Comparison of ENCODE assay signal across 26 cellular contexts in the genomic region with DNA sequence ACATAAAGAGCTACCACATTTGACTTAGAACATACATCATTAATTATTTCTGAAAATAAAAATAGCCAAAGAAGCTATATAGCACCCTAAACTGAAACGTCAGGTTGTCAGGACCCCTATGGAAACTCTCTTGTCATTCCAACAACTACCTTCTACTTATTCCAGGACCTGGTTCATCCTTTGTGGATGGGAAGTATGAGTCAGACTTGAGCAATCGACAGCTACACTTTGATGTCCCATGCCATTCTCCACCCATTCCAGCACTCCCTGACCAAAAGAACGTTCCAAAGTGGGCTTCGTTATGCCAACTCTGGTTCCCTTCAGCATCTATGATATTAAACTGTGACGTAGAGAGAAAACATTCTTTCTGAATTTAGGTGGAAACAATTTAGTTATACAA.
"Had no signal": no experiment of that assay in that cellular context is flagged by ENCODE, and none has a peak within 500 bp of the region (broad histone marks: within the 10 kb centered on the region; RNA-seq: fewer than 3 reads in every experiment).

No MANE protein-coding gene starts in this region.

- H3K4me1 Mint-ChIP-seq: naive B cell; stimulated activated naive CD8-positive, alpha-beta T cell treated with anti-CD3 and anti-CD28 coated beads, Interleukin-15, amount 100 ng/mL, for 72 hours had no signal

- H3K27me3 Mint-ChIP-seq: natural killer cell treated with Interleukin-12 subunit alpha and Interleukin-12 subunit beta and Interleukin-15 and Interleukin-18, amount 100 ng/mL, for 72 hours; progenitor cell of endocrine pancreas; stimulated activated naive CD8-positive, alpha-beta T cell treated with anti-CD3 and anti-CD28 coated beads, Interleukin-15, amount 100 ng/mL, for 72 hours had no signal

- H3K36me3 Mint-ChIP-seq: mesothelial cell of epicardium; naive B cell; natural killer cell treated with Interleukin-12 subunit alpha and Interleukin-12 subunit beta and Interleukin-15 and Interleukin-18, amount 100 ng/mL, for 72 hours had no signal

- H3K4me3 ChIP-seq: dorsolateral prefrontal cortex, gastrocnemius medialis, heart left ventricle, hepatocyte, left lung, mucosa of descending colon, smooth muscle cell, suprapubic skin, transverse colon, upper lobe of right lung, vagina had no signal

- H3K4me3 Mint-ChIP-seq: mesothelial cell of epicardium; naive B cell; natural killer cell treated with Interleukin-12 subunit alpha and Interleukin-12 subunit beta and Interleukin-15 and Interleukin-18, amount 100 ng/mL, for 72 hours; neural crest cell; stimulated activated naive CD8-positive, alpha-beta T cell treated with anti-CD3 and anti-CD28 coated beads, Interleukin-15, amount 100 ng/mL, for 72 hours had no signal

- H3K27ac Mint-ChIP-seq: mesothelial cell of epicardium; naive B cell; natural killer cell treated with Interleukin-12 subunit alpha and Interleukin-12 subunit beta and Interleukin-15 and Interleukin-18, amount 100 ng/mL, for 72 hours; progenitor cell of endocrine pancreas; stimulated activated naive CD8-positive, alpha-beta T cell treated with anti-CD3 and anti-CD28 coated beads, Interleukin-15, amount 100 ng/mL, for 72 hours had no signal

- DNase-seq: dorsolateral prefrontal cortex; effector CD4-positive, alpha-beta T cell; gastrocnemius medialis; heart left ventricle; kidney; left cardiac atrium; left lung; mesenchymal stem cell; mucosa of descending colon; naive B cell; stimulated activated CD4-positive, alpha-beta T cell treated with anti-CD3 and anti-CD28 coated beads, Interleukin-12 subunit alpha, Interleukin-12 subunit beta, amount 100 ng/mL, for 4 hours; stimulated activated CD4-positive, alpha-beta T cell treated with anti-CD3 and anti-CD28 coated beads, Interleukin-1b, Interleukin-23, amount 100 ng/mL, for 48 hours; stimulated activated CD4-positive, alpha-beta T cell treated with anti-CD3 and anti-CD28 coated beads, Interleukin-4, amount 100 ng/mL, for 1 hour; stimulated activated CD8-positive, alpha-beta memory T cell treated with anti-CD3 and anti-CD28 coated beads, Interleukin-4, amount 100 ng/mL, for 48 hours; stimulated activated naive CD4-positive, alpha-beta T cell; stimulated activated naive CD8-positive, alpha-beta T cell treated with anti-CD3 and anti-CD28 coated beads, Interleukin-15, amount 100 ng/mL, for 72 hours; transverse colon; upper lobe of right lung had no signal
